ENCODE assay signal across 8 cellular contexts in genomic region chr19:56637976-56638555, GRCh38. TPM values are rescaled to one million over a fixed set of nuclear protein-coding genes. Genes with fewer than 3 reads are reported as not detected.
A peak's percentile ranks its signal among the peaks of the same experiment; 100 is the strongest.
DNase-seq lines count a peak whose midpoint lies in the region; TF ChIP-seq lines count a peak whose summit lies in the region.

No MANE protein-coding gene starts in this region.

- H3K36me3 Mint-ChIP-seq in activated T-helper 1 cell treated with anti-CD3 and anti-CD28 coated beads, Interleukin-12 subunit alpha, Interleukin-12 subunit beta, Interleukin-2, Interleukin-4 antibody, amounts not matched to agents 30 ng/mL and 10 ng/mL and 1 ng/mL, durations not matched to agents 14 hours and 24 hours and 36 hours (ENCODE audit: low read depth), result peaks cover 4% of the 10 kb centered on the region

- no peak overlapping the region for H3K27ac Mint-ChIP-seq in activated T-helper 1 cell treated with anti-CD3 and anti-CD28 coated beads, Interleukin-12 subunit alpha, Interleukin-12 subunit beta, Interleukin-2, Interleukin-4 antibody, amounts not matched to agents 30 ng/mL and 10 ng/mL and 1 ng/mL, durations not matched to agents 14 hours and 24 hours and 36 hours

- in situ Hi-C loops in astrocyte of the cerebellum (cut with HindIII; ENCODE audit: low sequenced_read_pairs), result no loop called here

- H3K27ac ChIP-seq in coronary artery, result no peak overlapping the region

- no peak for TF ChIP-seq CTCF in NB4 (IDR thresholded peaks at IDR 0.05; ENCODE audit: low read depth, low read length)
- TF ChIP-seq CTCF in astrocyte of the cerebellum (IDR thresholded peaks at IDR 0.05; ENCODE audit: low read depth, low read length, missing control alignments), result no peak
- TF ChIP-seq CTCF in coronary artery (IDR thresholded peaks at IDR 0.05), result no peak

- no peaks in the 10 kb centered on the region for H3K4me1 Mint-ChIP-seq in activated T-helper 1 cell treated with anti-CD3 and anti-CD28 coated beads, Interleukin-12 subunit alpha, Interleukin-12 subunit beta, Interleukin-2, Interleukin-4 antibody, amounts not matched to agents 30 ng/mL and 10 ng/mL and 1 ng/mL, durations not matched to agents 14 hours and 24 hours and 36 hours (ENCODE audit: low read depth)

- no peaks in the 10 kb centered on the region for H3K27me3 Mint-ChIP-seq in activated T-helper 1 cell treated with anti-CD3 and anti-CD28 coated beads, Interleukin-12 subunit alpha, Interleukin-12 subunit beta, Interleukin-2, Interleukin-4 antibody, amounts not matched to agents 30 ng/mL and 10 ng/mL and 1 ng/mL, durations not matched to agents 14 hours and 24 hours and 36 hours (ENCODE audit: insufficient read depth)

- DNase-seq in EL (peak; percentile 34), NB4 (ENCODE audit: low read depth) (peak; percentile 85), astrocyte of the cerebellum (ENCODE audit: low read depth) (peak; percentile 42), iPS DF 19.7 (ENCODE audit: low read depth, low spot score) (peak; percentile 42), smooth muscle cell of the brain vasculature (ENCODE audit: low read depth, low spot score) (peak; percentile 18), coronary artery (ENCODE audit: low spot score) (no peak), DMS153 (lab: John Stamatoyannopoulos, UW) (no peak)
- DNase-seq in activated T-helper 1 cell treated with anti-CD3 and anti-CD28 coated beads, Interleukin-12 subunit alpha, Interleukin-12 subunit beta, Interleukin-2, Interleukin-4 antibody, amounts not matched to agents 30 ng/mL and 10 ng/mL and 1 ng/mL, durations not matched to agents 14 hours and 24 hours and 36 hours (ENCODE audit: low spot score), result no peak

- H3K4me3 ChIP-seq in NB4 (ENCODE audit: low read depth, low read length) (no peak overlapping the region), astrocyte of the cerebellum (ENCODE audit: low read depth, low read length) (no peak overlapping the region), coronary artery (no peak overlapping the region)

- intact Hi-C loops in activated T-helper 1 cell treated with anti-CD3 and anti-CD28 coated beads, Interleukin-12 subunit alpha, Interleukin-12 subunit beta, Interleukin-2, Interleukin-4 antibody, amounts not matched to agents 30 ng/mL and 10 ng/mL and 1 ng/mL, durations not matched to agents 14 hours and 24 hours and 36 hours (cut with micrococcal nuclease), result no loop called here

- peaks cover 60% of the 10 kb centered on the region for H3K9me3 Mint-ChIP-seq in activated T-helper 1 cell treated with anti-CD3 and anti-CD28 coated beads, Interleukin-12 subunit alpha, Interleukin-12 subunit beta, Interleukin-2, Interleukin-4 antibody, amounts not matched to agents 30 ng/mL and 10 ng/mL and 1 ng/mL, durations not matched to agents 14 hours and 24 hours and 36 hours

- no peak for TF ChIP-seq POLR2A in NB4 (IDR thresholded peaks at IDR 0.05; ENCODE audit: extremely low read depth, insufficient read length)

- H3K4me3 Mint-ChIP-seq in activated T-helper 1 cell treated with anti-CD3 and anti-CD28 coated beads, Interleukin-12 subunit alpha, Interleukin-12 subunit beta, Interleukin-2, Interleukin-4 antibody, amounts not matched to agents 30 ng/mL and 10 ng/mL and 1 ng/mL, durations not matched to agents 14 hours and 24 hours and 36 hours, result no peak overlapping the region

RNA-seq across cellular contexts. Expression of gene SMIM17, which starts 4.9 kb away (rescaled TPM):
- total RNA-seq in activated T-helper 1 cell treated with anti-CD3 and anti-CD28 coated beads, Interleukin-12 subunit alpha, Interleukin-12 subunit beta, Interleukin-2, Interleukin-4 antibody, amounts not matched to agents 30 ng/mL and 10 ng/mL and 1 ng/mL, durations not matched to agents 14 hours and 24 hours and 36 hours, result 0.18 TPM in 1 of 2 replicates, not detected in the other

RNA-seq across cellular contexts. Expression of gene ZNF835, which starts 33.5 kb away (rescaled TPM):
- total RNA-seq in activated T-helper 1 cell treated with anti-CD3 and anti-CD28 coated beads, Interleukin-12 subunit alpha, Interleukin-12 subunit beta, Interleukin-2, Interleukin-4 antibody, amounts not matched to agents 30 ng/mL and 10 ng/mL and 1 ng/mL, durations not matched to agents 14 hours and 24 hours and 36 hours, result not detected in 2 replicates

RNA-seq across cellular contexts. Expression of gene ZNF71, which starts 43.0 kb away (rescaled TPM):
- 5.1 and 5.9 TPM in 2 replicates for total RNA-seq in activated T-helper 1 cell treated with anti-CD3 and anti-CD28 coated beads, Interleukin-12 subunit alpha, Interleukin-12 subunit beta, Interleukin-2, Interleukin-4 antibody, amounts not matched to agents 30 ng/mL and 10 ng/mL and 1 ng/mL, durations not matched to agents 14 hours and 24 hours and 36 hours

Comparison
In these comparisons a context has a peak if more than half of its experiments do, and no peak if none do; other contexts are left out.
1. DNase-seq: peak in EL (single experiment), NB4 (single experiment), astrocyte of the cerebellum (single experiment), iPS DF 19.7 (single experiment) and smooth muscle cell of the brain vasculature (single experiment); none in activated T-helper 1 cell treated with anti-CD3 and anti-CD28 coated beads, Interleukin-12 subunit alpha, Interleukin-12 subunit beta, Interleukin-2, Interleukin-4 antibody, amounts not matched to agents 30 ng/mL and 10 ng/mL and 1 ng/mL, durations not matched to agents 14 hours and 24 hours and 36 hours (single experiment), coronary artery (single experiment) and DMS153 (single experiment).